ENCODE assay signal across 5 cellular contexts in genomic region chr7:45206266-45206665, GRCh38. TPM values are rescaled to one million over a fixed set of nuclear protein-coding genes. Genes with fewer than 3 reads are reported as not detected.
"Had no signal": no experiment of that assay in that cellular context is flagged by ENCODE, and none has a peak within 500 bp of the region (broad histone marks: within the 10 kb centered on the region; RNA-seq: fewer than 3 reads in every experiment).

No MANE protein-coding gene starts in this region.

RNA-seq across cellular contexts. Expression of gene RAMP3, which starts 48.7 kb away (rescaled TPM):
- total RNA-seq: endodermal cell, glomerular endothelial cell, kidney epithelial cell, mammary epithelial cell had no signal
- polyA plus RNA-seq: keratinocyte, mammary epithelial cell had no signal
